Comparison of ENCODE assay signal across 1 cellular context in genomic region chrX:136477026-136477425, GRCh38.
TF ChIP-seq lines count a peak whose summit lies in the region.

No MANE protein-coding gene starts in this region.

TF ChIP-seq in GM23338, 12 proteins besides CTCF, POLR2A, EP300 and RAD21:
- TF ChIP-seq ETS1 (IDR thresholded peaks at IDR 0.05) (no peak), POLR2AphosphoS5 (IDR thresholded peaks at IDR 0.05; ENCODE audit: low read depth) (no peak)
